In genomic region chr5:139504722-139505121, GRCh38 we compare ENCODE assay signal across 6 cellular contexts. TPM values are rescaled to one million over a fixed set of nuclear protein-coding genes. Genes with fewer than 3 reads are reported as not detected.
"Had no signal": no experiment of that assay in that cellular context is flagged by ENCODE, and none has a peak within 500 bp of the region (broad histone marks: within the 10 kb centered on the region; RNA-seq: fewer than 3 reads in every experiment).

No MANE protein-coding gene starts in this region.

RNA-seq across cellular contexts. Expression of gene SMIM33, which starts 33.9 kb away (rescaled TPM):
- total RNA-seq: HT1080, NCI-H460, PC-9, Right ventricle myocardium inferior, RPMI7951, SJCRH30 had no signal

RNA-seq across cellular contexts. Expression of gene ECSCR, which starts 42.2 kb away (rescaled TPM):
- total RNA-seq: NCI-H460, PC-9 had no signal
